Comparison of ENCODE assay signal across 8 cellular contexts in the genomic region with DNA sequence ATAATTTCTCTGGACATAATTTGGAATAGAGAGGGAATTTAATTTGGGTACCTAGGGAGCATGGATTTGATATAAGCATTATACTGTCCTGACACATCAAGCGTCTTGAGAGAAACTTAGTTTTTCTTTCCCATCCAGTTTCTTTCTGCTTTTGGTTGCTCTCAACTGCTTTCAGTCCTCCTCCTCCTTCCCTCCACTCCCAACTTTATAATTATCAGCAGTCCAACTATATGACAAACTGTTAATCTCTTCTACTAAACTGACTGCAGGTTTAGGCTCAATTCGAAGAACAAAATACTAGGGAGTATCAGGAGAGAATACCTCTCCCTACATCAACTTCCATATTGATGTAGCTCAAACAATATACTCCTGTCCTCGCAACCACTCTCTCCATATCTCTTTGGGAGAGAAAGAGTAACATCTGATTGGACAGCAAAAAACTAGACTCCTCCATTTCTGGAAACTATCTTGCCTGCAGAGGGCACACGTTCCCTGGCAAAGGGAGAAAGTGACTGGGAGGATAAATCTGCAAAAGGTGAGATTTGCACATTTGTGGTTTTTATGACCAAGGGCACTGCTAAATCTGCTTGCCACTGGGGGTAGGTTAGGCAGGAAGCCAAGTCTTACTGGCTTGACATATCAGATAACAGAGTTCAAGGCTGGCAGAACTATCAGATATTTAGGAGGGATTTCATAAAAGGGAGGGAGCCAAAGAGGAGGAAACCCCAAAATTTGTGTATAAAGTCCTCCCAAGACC. TPM values are rescaled to one million over a fixed set of nuclear protein-coding genes. Genes with fewer than 3 reads are reported as not detected.
DNase-seq lines count a peak whose midpoint lies in the region; TF ChIP-seq lines count a peak whose summit lies in the region.

No MANE protein-coding gene starts in this region.

- DNase-seq in SIG-M5 treated with dmso at 0.1 percent for 504 hours (lab: John Stamatoyannopoulos, UW; ENCODE audit: unreplicated experiment) (peak; percentile 66), SIG-M5 (lab: John Stamatoyannopoulos, UW) (no peak), HT1080 (ENCODE audit: low read depth) (peak; percentile 83), OCI-M2 (lab: John Stamatoyannopoulos, UW; ENCODE audit: unreplicated experiment) (peak; percentile 17), right atrium auricular region (ENCODE audit: low spot score) (no peak), smooth muscle cell of the brain vasculature (ENCODE audit: low read depth, low spot score) (peak; percentile 39), retina (no peak)

- no peaks in the 10 kb centered on the region for H3K36me3 ChIP-seq in right atrium auricular region

- H3K4me3 Mint-ChIP-seq in activated naive CD4-positive, alpha-beta T cell treated with anti-CD3 and anti-CD28 coated beads, Interleukin-2, amount 50 U/mL, for 24 hours = peak overlapping the region; percentile 3

- peak; percentile 15 to 65 for TF ChIP-seq CTCF in right atrium auricular region (IDR thresholded peaks at IDR 0.05)

- H3K9me3 ChIP-seq in right atrium auricular region = no peaks in the 10 kb centered on the region

- no peak overlapping the region for H3K4me3 ChIP-seq in right atrium auricular region

- no peaks in the 10 kb centered on the region for H3K4me1 ChIP-seq in right atrium auricular region

- H3K27ac Mint-ChIP-seq in activated naive CD4-positive, alpha-beta T cell treated with anti-CD3 and anti-CD28 coated beads, Interleukin-2, amount 50 U/mL, for 24 hours = no peak overlapping the region

- H3K27me3 ChIP-seq in right atrium auricular region = no peaks in the 10 kb centered on the region

- no peak overlapping the region for H3K27ac ChIP-seq in right atrium auricular region

- no peaks in the 10 kb centered on the region for H3K9me3 Mint-ChIP-seq in activated naive CD4-positive, alpha-beta T cell treated with anti-CD3 and anti-CD28 coated beads, Interleukin-2, amount 50 U/mL, for 24 hours

- peaks cover 17% of the 10 kb centered on the region for H3K4me1 Mint-ChIP-seq in activated naive CD4-positive, alpha-beta T cell treated with anti-CD3 and anti-CD28 coated beads, Interleukin-2, amount 50 U/mL, for 24 hours

- H3K36me3 Mint-ChIP-seq in activated naive CD4-positive, alpha-beta T cell treated with anti-CD3 and anti-CD28 coated beads, Interleukin-2, amount 50 U/mL, for 24 hours = no peaks in the 10 kb centered on the region

- no peaks in the 10 kb centered on the region for H3K27me3 Mint-ChIP-seq in activated naive CD4-positive, alpha-beta T cell treated with anti-CD3 and anti-CD28 coated beads, Interleukin-2, amount 50 U/mL, for 24 hours

RNA-seq across cellular contexts. Expression of a gene that starts 40.1 kb away (rescaled TPM):
- 0.88 and 1.8 TPM in 2 replicates for total RNA-seq in HT1080 (2014; rRNA removed; shearing (Covaris generic))
- 1.2 and 1.7 TPM in 2 replicates for polyA plus RNA-seq in HT1080 (2015; cell fraction: cytosol; rRNA removed)
- 7.7 and 7.8 TPM in 2 replicates for polyA plus RNA-seq in HT1080 (2015; cell fraction: nucleus; rRNA removed)
- 1 to 10 TPM; 8.6 to 8.9 TPM for total RNA-seq in right atrium auricular region

Comparison
In these comparisons a context has a peak if more than half of its experiments do, and no peak if none do; other contexts are left out.
1. DNase-seq: peak in SIG-M5 treated with dmso at 0.1 percent for 504 hours (single experiment), HT1080 (single experiment), OCI-M2 (single experiment) and smooth muscle cell of the brain vasculature (single experiment); none in SIG-M5 (single experiment), right atrium auricular region (single experiment) and retina (single experiment).